ENCODE assay signal across 10 cellular contexts in genomic region chr12:124686001-124686884, GRCh38.
A peak's percentile ranks its signal among the peaks of the same experiment; 100 is the strongest.
DNase-seq lines count a peak whose midpoint lies in the region; ATAC-seq and TF ChIP-seq lines count a peak whose summit lies in the region.
"Had no signal": no experiment of that assay in that cellular context is flagged by ENCODE, and none has a peak within 500 bp of the region (broad histone marks: within the 10 kb centered on the region; RNA-seq: fewer than 3 reads in every experiment).

No MANE protein-coding gene starts in this region.

- H3K4me3 ChIP-seq in fibroblast of mammary gland (ENCODE audit: control insufficient read depth, low read depth, low read length) = no peak overlapping the region
- no peak overlapping the region for H3K4me3 ChIP-seq in sigmoid colon

- TF ChIP-seq CTCF in fibroblast of mammary gland (conservative IDR thresholded peaks at IDR 0.05; ENCODE audit: control insufficient read depth, insufficient read depth, low read depth, low read length) = no peak
- TF ChIP-seq CTCF in sigmoid colon (IDR thresholded peaks at IDR 0.05) = no peak

- intact Hi-C loops in sigmoid colon (cut with DNase I) = loop anchor here (5.0 kb wide), 1 partner anchor 71 kb away; no protein-coding TSS in a partner anchor

- no peak for TF ChIP-seq POLR2A in sigmoid colon (IDR thresholded peaks at IDR 0.05)

- H3K4me1 ChIP-seq in sigmoid colon = peaks cover 0 to 72% (median 56%) of the 10 kb centered on the region in 4 donors

- TF ChIP-seq EP300 in sigmoid colon (IDR thresholded peaks at IDR 0.05) = peak in 1 of 4 donors; percentile 25

- DNase-seq in EL (peak; percentile 90), RPMI7951 (ENCODE audit: low read depth) (peak; percentile 90), fibroblast of mammary gland (ENCODE audit: low read depth) (peak; percentile 77), sigmoid colon (no peak), NCI-H1694 (lab: John Stamatoyannopoulos, UW) (no peak), T-helper 1 cell (no peak)
- DNase-seq: activated gamma-delta T cell had no signal

- peak overlapping the region; percentile 87 to 93 (median 88) for H3K27ac ChIP-seq in sigmoid colon
- H3K27ac ChIP-seq: neutrophil had no signal

- ATAC-seq in HG02970 (IDR thresholded peaks at IDR 0.05; ENCODE audit: low FRiP score, unreplicated experiment) (no peak), HG03097 (IDR thresholded peaks at IDR 0.05; ENCODE audit: low FRiP score, unreplicated experiment) (no peak)

- H3K27me3 ChIP-seq in sigmoid colon = no peaks in the 10 kb centered on the region

- no peaks in the 10 kb centered on the region for H3K36me3 ChIP-seq in sigmoid colon
- H3K36me3 ChIP-seq: neutrophil had no signal

- no peaks in the 10 kb centered on the region for H3K9me3 ChIP-seq in sigmoid colon
- H3K9me3 ChIP-seq: neutrophil had no signal

- 72 to 86% methylated on average over 15 of the region's 15 CpGs for whole genome bisulfite sequencing in sigmoid colon, 2 donors

Comparison
In these comparisons a context has a peak if more than half of its experiments do, and no peak if none do; other contexts are left out.
1. DNase-seq: peak in EL (single experiment), RPMI7951 (single experiment) and fibroblast of mammary gland (single experiment); none in sigmoid colon (single experiment), NCI-H1694 (single experiment) and T-helper 1 cell (0 of 5).